Comparison of ENCODE assay signal across 8 cellular contexts in the genomic region with DNA sequence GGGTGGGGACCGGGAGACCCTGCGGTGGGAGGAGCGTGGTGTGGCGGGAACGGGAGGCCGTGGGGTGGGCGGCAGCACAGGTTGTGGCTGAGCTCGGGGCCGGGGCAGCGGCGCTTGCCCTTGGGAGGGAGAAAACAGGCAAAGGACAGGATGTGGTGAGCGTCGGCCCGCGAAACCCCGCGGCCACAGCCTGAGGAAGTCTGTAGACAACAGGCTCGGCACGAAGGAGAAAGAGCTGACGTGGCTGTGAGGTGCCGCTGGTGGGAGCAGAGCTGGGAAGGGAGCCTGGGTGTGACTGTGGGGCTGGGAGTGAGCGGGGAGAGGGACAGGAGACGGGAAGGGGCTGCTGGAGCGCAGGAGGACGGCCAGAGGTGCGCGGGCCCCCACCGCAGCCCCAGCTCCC.
DNase-seq lines count a peak whose midpoint lies in the region; ATAC-seq and TF ChIP-seq lines count a peak whose summit lies in the region.

No MANE protein-coding gene starts in this region.

- H3K36me3 ChIP-seq in GM23338 (ENCODE audit: insufficient read depth): no peaks in the 10 kb centered on the region

- intact Hi-C loops in activated B cell treated with CpG ODN at 0.5 μM for 24 hours (cut with micrococcal nuclease) (loop anchor here (5.0 to 10.0 kb wide), 4 partner anchors 204 to 497 kb away; a partner anchor contains a TSS), head of caudate nucleus (cut with DNase I) (no loop called here)

- DNase-seq in activated B cell treated with CpG ODN at 0.5 μM for 24 hours (peak; percentile 44), head of caudate nucleus (peak in 23 of 42 donors; percentile 7 to 49 (median 26)), NCI-H1436 treated with DMSO at 0.1 percent for 48 hours (lab: John Stamatoyannopoulos, UW) (no peak), HT-29 (ENCODE audit: low spot score) (no peak), GM23338 (ENCODE audit: low spot score) (no peak)
- peak in 2 of 3 donors; percentile 7 to 29 for DNase-seq in stimulated activated CD4-positive, alpha-beta T cell treated with anti-CD3 and anti-CD28 coated beads, TNF-alpha, amount 100 ng/mL, for 48 hours (ENCODE audit: low read depth in 3 of 3)

- H3K27me3 ChIP-seq in GM23338 (ENCODE audit: insufficient read depth): no peaks in the 10 kb centered on the region

- POLR2A ChIA-PET in activated B cell treated with CpG ODN at 0.5 μM for 24 hours (lab: Charles Lee): interaction anchor here (1.0 to 1.1 kb wide), 2 partner anchors 184 to 203 kb away, joined by 3 to 5 read pairs; a partner anchor contains a TSS

- H3K79me2 ChIP-seq in GM23338 (replicated peaks; ENCODE audit: insufficient read depth): no peaks in the 10 kb centered on the region

- H3K36me3 Mint-ChIP-seq in activated B cell treated with CpG ODN at 0.5 μM for 24 hours (ENCODE audit: low read depth) (no peaks in the 10 kb centered on the region), GM23338 (ENCODE audit: low read depth) (peaks cover 3% of the 10 kb centered on the region; the same call in 1 of the 3 replicates)

- H3K27ac Mint-ChIP-seq in activated B cell treated with CpG ODN at 0.5 μM for 24 hours (peak overlapping the region; percentile 85), GM23338 (no peak overlapping the region)

- H3K9me2 ChIP-seq in GM23338 (ENCODE audit: insufficient read depth): no peaks in the 10 kb centered on the region

- peak; percentile 64 for ATAC-seq in GM18868 (IDR thresholded peaks at IDR 0.05; ENCODE audit: unreplicated experiment)
- ATAC-seq in HG03097 (IDR thresholded peaks at IDR 0.05; ENCODE audit: low FRiP score, unreplicated experiment): peak; percentile 59
- ATAC-seq in activated B cell treated with CpG ODN at 0.5 μM for 24 hours (ENCODE audit: low read depth): peak; percentile 57
- no peak for ATAC-seq in GM23338

- H3K4me3 Mint-ChIP-seq in activated B cell treated with CpG ODN at 0.5 μM for 24 hours: peak overlapping the region; percentile 82
- no peak overlapping the region for H3K4me3 Mint-ChIP-seq in GM23338

- no peak overlapping the region for H3K27ac ChIP-seq in GM23338 (ENCODE audit: low read depth)

- no peak for TF ChIP-seq CTCF in activated B cell treated with CpG ODN at 0.5 μM for 24 hours (IDR thresholded peaks at IDR 0.05)
- no peak for TF ChIP-seq CTCF in GM23338 (conservative IDR thresholded peaks at IDR 0.05; ENCODE audit: low read depth in 2 of 2)

- H2AFZ ChIP-seq in GM23338: no peak overlapping the region

- no peaks in the 10 kb centered on the region for H3K4me1 ChIP-seq in GM23338 (ENCODE audit: insufficient read depth)

- H3K9me3 Mint-ChIP-seq in activated B cell treated with CpG ODN at 0.5 μM for 24 hours (no peaks in the 10 kb centered on the region), GM23338 (peaks cover 3% of the 10 kb centered on the region; the same call in 2 of the 3 replicates)

- H3K27me3 Mint-ChIP-seq in activated B cell treated with CpG ODN at 0.5 μM for 24 hours (no peaks in the 10 kb centered on the region), GM23338 (ENCODE audit: insufficient read depth, low read depth, poor library complexity) (peaks cover 8% of the 10 kb centered on the region)

- H3F3A ChIP-seq in GM23338 (replicated peaks; ENCODE audit: low read depth): no peaks in the 10 kb centered on the region

- CTCF ChIA-PET in activated B cell treated with CpG ODN at 0.5 μM for 24 hours (lab: Charles Lee): no interaction called here

- H3K4me1 Mint-ChIP-seq in activated B cell treated with CpG ODN at 0.5 μM for 24 hours (peaks cover 30% of the 10 kb centered on the region), GM23338 (no peaks in the 10 kb centered on the region; the same call in 2 of the 3 replicates)

- no peak overlapping the region for H3K4me3 ChIP-seq in GM23338

- H4K20me1 ChIP-seq in GM23338 (replicated peaks; ENCODE audit: insufficient read depth): no peaks in the 10 kb centered on the region

- no peak overlapping the region for H3K4me2 ChIP-seq in GM23338

TF ChIP-seq in GM23338, 12 proteins besides CTCF, POLR2A, EP300 and RAD21:
- TF ChIP-seq ZNF331 (CRISPR knock-in tag; IDR thresholded peaks at IDR 0.05; ENCODE audit: low read depth) (no peak), CREB1 (CRISPR knock-in tag; IDR thresholded peaks at IDR 0.05; ENCODE audit: low read depth) (no peak), STAT1 (IDR thresholded peaks at IDR 0.05; ENCODE audit: unreplicated experiment) (no peak), POLR2AphosphoS5 (IDR thresholded peaks at IDR 0.05; ENCODE audit: low read depth) (no peak), JUNB (IDR thresholded peaks at IDR 0.05; ENCODE audit: unreplicated experiment) (no peak), EZH2 (IDR thresholded peaks at IDR 0.05; ENCODE audit: low read depth, unreplicated experiment) (no peak), ZNF114 (CRISPR knock-in tag; IDR thresholded peaks at IDR 0.05) (no peak)
- TF ChIP-seq, protein P1, sequence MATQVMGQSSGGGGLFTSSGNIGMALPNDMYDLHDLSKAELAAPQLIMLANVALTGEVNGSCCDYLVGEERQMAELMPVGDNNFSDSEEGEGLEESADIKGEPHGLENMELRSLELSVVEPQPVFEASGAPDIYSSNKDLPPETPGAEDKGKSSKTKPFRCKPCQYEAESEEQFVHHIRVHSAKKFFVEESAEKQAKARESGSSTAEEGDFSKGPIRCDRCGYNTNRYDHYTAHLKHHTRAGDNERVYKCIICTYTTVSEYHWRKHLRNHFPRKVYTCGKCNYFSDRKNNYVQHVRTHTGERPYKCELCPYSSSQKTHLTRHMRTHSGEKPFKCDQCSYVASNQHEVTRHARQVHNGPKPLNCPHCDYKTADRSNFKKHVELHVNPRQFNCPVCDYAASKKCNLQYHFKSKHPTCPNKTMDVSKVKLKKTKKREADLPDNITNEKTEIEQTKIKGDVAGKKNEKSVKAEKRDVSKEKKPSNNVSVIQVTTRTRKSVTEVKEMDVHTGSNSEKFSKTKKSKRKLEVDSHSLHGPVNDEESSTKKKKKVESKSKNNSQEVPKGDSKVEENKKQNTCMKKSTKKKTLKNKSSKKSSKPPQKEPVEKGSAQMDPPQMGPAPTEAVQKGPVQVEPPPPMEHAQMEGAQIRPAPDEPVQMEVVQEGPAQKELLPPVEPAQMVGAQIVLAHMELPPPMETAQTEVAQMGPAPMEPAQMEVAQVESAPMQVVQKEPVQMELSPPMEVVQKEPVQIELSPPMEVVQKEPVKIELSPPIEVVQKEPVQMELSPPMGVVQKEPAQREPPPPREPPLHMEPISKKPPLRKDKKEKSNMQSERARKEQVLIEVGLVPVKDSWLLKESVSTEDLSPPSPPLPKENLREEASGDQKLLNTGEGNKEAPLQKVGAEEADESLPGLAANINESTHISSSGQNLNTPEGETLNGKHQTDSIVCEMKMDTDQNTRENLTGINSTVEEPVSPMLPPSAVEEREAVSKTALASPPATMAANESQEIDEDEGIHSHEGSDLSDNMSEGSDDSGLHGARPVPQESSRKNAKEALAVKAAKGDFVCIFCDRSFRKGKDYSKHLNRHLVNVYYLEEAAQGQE (IDR thresholded peaks at IDR 0.05; ENCODE audit: unreplicated experiment): no peak
- TF ChIP-seq, protein P2, sequence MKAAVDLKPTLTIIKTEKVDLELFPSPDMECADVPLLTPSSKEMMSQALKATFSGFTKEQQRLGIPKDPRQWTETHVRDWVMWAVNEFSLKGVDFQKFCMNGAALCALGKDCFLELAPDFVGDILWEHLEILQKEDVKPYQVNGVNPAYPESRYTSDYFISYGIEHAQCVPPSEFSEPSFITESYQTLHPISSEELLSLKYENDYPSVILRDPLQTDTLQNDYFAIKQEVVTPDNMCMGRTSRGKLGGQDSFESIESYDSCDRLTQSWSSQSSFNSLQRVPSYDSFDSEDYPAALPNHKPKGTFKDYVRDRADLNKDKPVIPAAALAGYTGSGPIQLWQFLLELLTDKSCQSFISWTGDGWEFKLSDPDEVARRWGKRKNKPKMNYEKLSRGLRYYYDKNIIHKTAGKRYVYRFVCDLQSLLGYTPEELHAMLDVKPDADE (IDR thresholded peaks at IDR 0.05): no peak

Comparison
In these comparisons a context has a peak if more than half of its experiments do, and no peak if none do; other contexts are left out.
1. DNase-seq: peak in activated B cell treated with CpG ODN at 0.5 μM for 24 hours (single experiment), head of caudate nucleus (23 of 42) and stimulated activated CD4-positive, alpha-beta T cell treated with anti-CD3 and anti-CD28 coated beads, TNF-alpha, amount 100 ng/mL, for 48 hours (2 of 3); none in NCI-H1436 treated with DMSO at 0.1 percent for 48 hours (single experiment), HT-29 (single experiment) and GM23338 (single experiment).